In the genomic region with DNA sequence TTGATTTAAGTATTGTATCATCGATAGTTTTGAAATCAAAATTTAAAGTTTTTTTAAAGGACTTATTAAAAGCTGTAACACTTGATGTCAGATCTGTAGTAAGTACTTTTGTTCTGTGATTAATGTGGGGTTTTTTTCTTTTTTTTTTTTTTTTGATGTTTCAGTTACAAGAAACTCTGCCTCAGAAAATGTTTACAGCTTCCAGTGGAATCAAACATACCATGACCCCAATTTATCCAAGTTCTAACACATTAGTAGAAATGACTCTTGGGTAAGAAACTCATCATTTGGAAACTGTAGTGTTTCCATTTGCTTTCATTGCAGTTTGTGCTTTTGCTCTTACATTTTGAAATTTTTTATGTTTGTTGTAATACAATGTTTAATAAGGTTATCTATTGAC, we compare ENCODE assay signal across 18 cellular contexts. TPM values are rescaled to one million over a fixed set of nuclear protein-coding genes. Genes with fewer than 3 reads are reported as not detected.
A peak's percentile ranks its signal among the peaks of the same experiment; 100 is the strongest.
DNase-seq lines count a peak whose midpoint lies in the region; ATAC-seq, FAIRE-seq and TF ChIP-seq lines count a peak whose summit lies in the region.
"Had no signal": no experiment of that assay in that cellular context is flagged by ENCODE, and none has a peak within 500 bp of the region (broad histone marks: within the 10 kb centered on the region; RNA-seq: fewer than 3 reads in every experiment).

No MANE protein-coding gene starts in this region.

- no peak for TF ChIP-seq POLR2A in A549 (IDR thresholded peaks at IDR 0.05; ENCODE audit: low read length)

- POLR2A ChIA-PET in activated CD4-positive, alpha-beta memory T cell treated with anti-CD3 and anti-CD28 coated beads for 36 hours (lab: Charles Lee) = interaction anchor here (0.6 kb wide), 1 partner anchor 111 kb away, joined by 3 read pairs; no protein-coding TSS in a partner anchor
- POLR2A ChIA-PET in activated CD4-positive, alpha-beta memory T cell treated with anti-CD3 and anti-CD28 coated beads, Interleukin-2, amount 10 ng/mL, durations not matched to agents 7 days and 5 days (lab: Charles Lee) = no interaction called here
- POLR2A ChIA-PET in A549 (lab: Yijun Ruan, JAX) = no interaction called here

- no peaks in the 10 kb centered on the region for H3K27me3 Mint-ChIP-seq in activated CD4-positive, alpha-beta memory T cell treated with anti-CD3 and anti-CD28 coated beads for 36 hours
- H3K27me3 Mint-ChIP-seq in activated CD4-positive, alpha-beta memory T cell treated with anti-CD3 and anti-CD28 coated beads, Interleukin-2, amount 10 ng/mL, durations not matched to agents 7 days and 5 days = no peaks in the 10 kb centered on the region
- no peaks in the 10 kb centered on the region for H3K27me3 Mint-ChIP-seq in nephron progenitor cell (ENCODE audit: low read depth, poor library complexity)

- no peaks in the 10 kb centered on the region for H3K4me1 ChIP-seq in A549
- H3K4me1 ChIP-seq in small intestine (ENCODE audit: control insufficient read depth in 2 of 2, insufficient read depth in 1 of 2, low read depth in 1 of 2, low read length in 1 of 2) = no peaks in the 10 kb centered on the region

- peak overlapping the region; percentile 54 for H3K27ac Mint-ChIP-seq in activated CD4-positive, alpha-beta memory T cell treated with anti-CD3 and anti-CD28 coated beads for 36 hours
- H3K27ac Mint-ChIP-seq in activated CD4-positive, alpha-beta memory T cell treated with anti-CD3 and anti-CD28 coated beads, Interleukin-2, amount 10 ng/mL, durations not matched to agents 7 days and 5 days = no peak overlapping the region
- no peak overlapping the region for H3K27ac Mint-ChIP-seq in nephron progenitor cell
- H3K27ac Mint-ChIP-seq: CD14-positive monocyte; CD8-positive, alpha-beta T cell; GM23338 had no signal

- H3K9me3 Mint-ChIP-seq in activated CD4-positive, alpha-beta memory T cell treated with anti-CD3 and anti-CD28 coated beads for 36 hours = no peaks in the 10 kb centered on the region
- H3K9me3 Mint-ChIP-seq in activated CD4-positive, alpha-beta memory T cell treated with anti-CD3 and anti-CD28 coated beads, Interleukin-2, amount 10 ng/mL, durations not matched to agents 7 days and 5 days = no peaks in the 10 kb centered on the region
- no peaks in the 10 kb centered on the region for H3K9me3 Mint-ChIP-seq in nephron progenitor cell
- H3K9me3 Mint-ChIP-seq: CD8-positive, alpha-beta T cell; GM23338 had no signal

- H3K9me3 ChIP-seq in A549 (no peaks in the 10 kb centered on the region), small intestine (ENCODE audit: control insufficient read depth, low read depth) (no peaks in the 10 kb centered on the region)
- H3K9me3 ChIP-seq: BLaER1 had no signal

- ATAC-seq in A549 = no peak
- ATAC-seq: CD8-positive, alpha-beta T cell; GM23338 had no signal

- peaks cover 22% of the 10 kb centered on the region for H3K4me1 Mint-ChIP-seq in activated CD4-positive, alpha-beta memory T cell treated with anti-CD3 and anti-CD28 coated beads for 36 hours (ENCODE audit: low read depth)
- H3K4me1 Mint-ChIP-seq in activated CD4-positive, alpha-beta memory T cell treated with anti-CD3 and anti-CD28 coated beads, Interleukin-2, amount 10 ng/mL, durations not matched to agents 7 days and 5 days = peaks cover 14% of the 10 kb centered on the region
- H3K4me1 Mint-ChIP-seq in nephron progenitor cell = no peaks in the 10 kb centered on the region
- H3K4me1 Mint-ChIP-seq: GM23338 had no signal

- H3K4me3 Mint-ChIP-seq in activated CD4-positive, alpha-beta memory T cell treated with anti-CD3 and anti-CD28 coated beads for 36 hours = no peak overlapping the region
- H3K4me3 Mint-ChIP-seq in activated CD4-positive, alpha-beta memory T cell treated with anti-CD3 and anti-CD28 coated beads, Interleukin-2, amount 10 ng/mL, durations not matched to agents 7 days and 5 days = no peak overlapping the region
- no peak overlapping the region for H3K4me3 Mint-ChIP-seq in nephron progenitor cell
- H3K4me3 Mint-ChIP-seq: CD14-positive monocyte; CD8-positive, alpha-beta T cell; GM23338 had no signal

- FAIRE-seq in A549 (lab: Jason Lieb, UNC) (peak; percentile 36), G401.6 (lab: Jason Lieb, UNC) (peak; percentile 65), small intestine (lab: Jason Lieb, UNC) (peak; percentile 47)
- FAIRE-seq: GM12892, GM18507, H54 had no signal

- 88% methylated on average over 1 of the region's 1 CpG for WGBS in A549 (ENCODE audit: missing lambda C conversion rate)
- WGBS in small intestine, 3 donors = 82 to 94% (median 83%) methylated on average over 1 of the region's 1 CpG

- H3K36me3 Mint-ChIP-seq in activated CD4-positive, alpha-beta memory T cell treated with anti-CD3 and anti-CD28 coated beads for 36 hours = peaks cover 32% of the 10 kb centered on the region
- H3K36me3 Mint-ChIP-seq in activated CD4-positive, alpha-beta memory T cell treated with anti-CD3 and anti-CD28 coated beads, Interleukin-2, amount 10 ng/mL, durations not matched to agents 7 days and 5 days (ENCODE audit: low read depth) = peaks cover 46% of the 10 kb centered on the region
- peaks cover 50% of the 10 kb centered on the region for H3K36me3 Mint-ChIP-seq in nephron progenitor cell (ENCODE audit: low read depth)

- TF ChIP-seq CTCF in A549 (IDR thresholded peaks at IDR 0.05) = no peak
- no peak for TF ChIP-seq CTCF in nephron progenitor cell (IDR thresholded peaks at IDR 0.05)

- TF ChIP-seq RAD21 in A549 (conservative IDR thresholded peaks at IDR 0.05 in 1 of 2, IDR thresholded peaks at IDR 0.05 in 1 of 2) = no peak

- no peak for DNase-seq in activated CD4-positive, alpha-beta memory T cell treated with anti-CD3 and anti-CD28 coated beads for 36 hours
- no peak for DNase-seq in activated CD4-positive, alpha-beta memory T cell treated with anti-CD3 and anti-CD28 coated beads, Interleukin-2, amount 10 ng/mL, durations not matched to agents 7 days and 5 days
- DNase-seq in A549 (ENCODE audit: low read depth in 1 of 2, low spot score in 1 of 2) (no peak), small intestine (no peak), NCI-H1694 (lab: John Stamatoyannopoulos, UW) (no peak), nephron progenitor cell (no peak)
- DNase-seq: CD8-positive, alpha-beta T cell; COR-L47; DMS 273 treated with DMSO at 0.1 percent for 48 hours; GDM1; HCEC 1CT had no signal

- intact Hi-C loops in activated CD4-positive, alpha-beta memory T cell treated with anti-CD3 and anti-CD28 coated beads for 36 hours (cut with micrococcal nuclease) = no loop called here

- H3K27me3 ChIP-seq in small intestine (ENCODE audit: control insufficient read depth in 2 of 2, insufficient read depth in 2 of 2, low read length in 2 of 2) = no peaks in the 10 kb centered on the region
- H3K27me3 ChIP-seq: BLaER1 had no signal

- TF ChIP-seq EP300 in A549 (IDR thresholded peaks at IDR 0.05) = no peak

- H3K4me3 ChIP-seq in A549 (no peak overlapping the region), small intestine (ENCODE audit: low read depth in 1 of 2, low read length in 2 of 2) (no peak overlapping the region)
- H3K4me3 ChIP-seq: BLaER1, GM23338 had no signal

- H3K27ac ChIP-seq in A549 (no peak overlapping the region), small intestine (ENCODE audit: low read depth in 1 of 2, low read length in 1 of 2) (no peak overlapping the region)
- H3K27ac ChIP-seq: BLaER1 had no signal

- H3K4me2 ChIP-seq in A549 = no peak overlapping the region
- H3K4me2 ChIP-seq: BLaER1, GM23338 had no signal

- H3K36me3 ChIP-seq in small intestine (ENCODE audit: control insufficient read depth in 2 of 2, insufficient read depth in 2 of 2, low read length in 2 of 2) = peaks cover 7% of the 10 kb centered on the region in 2 donors

- CTCF ChIA-PET in activated CD4-positive, alpha-beta memory T cell treated with anti-CD3 and anti-CD28 coated beads for 36 hours (lab: Charles Lee) = no interaction called here
- CTCF ChIA-PET in activated CD4-positive, alpha-beta memory T cell treated with anti-CD3 and anti-CD28 coated beads, Interleukin-2, amount 10 ng/mL, durations not matched to agents 7 days and 5 days (lab: Charles Lee) = interaction anchor here (0.6 kb wide), 1 partner anchor 683 kb away, joined by 3 read pairs; no protein-coding TSS in a partner anchor
- CTCF ChIA-PET in A549 (lab: Yijun Ruan, JAX) = no interaction called here

TF ChIP-seq in A549, 52 proteins besides CTCF, POLR2A, EP300 and RAD21 (continues in another document):
- TF ChIP-seq, protein P1, sequence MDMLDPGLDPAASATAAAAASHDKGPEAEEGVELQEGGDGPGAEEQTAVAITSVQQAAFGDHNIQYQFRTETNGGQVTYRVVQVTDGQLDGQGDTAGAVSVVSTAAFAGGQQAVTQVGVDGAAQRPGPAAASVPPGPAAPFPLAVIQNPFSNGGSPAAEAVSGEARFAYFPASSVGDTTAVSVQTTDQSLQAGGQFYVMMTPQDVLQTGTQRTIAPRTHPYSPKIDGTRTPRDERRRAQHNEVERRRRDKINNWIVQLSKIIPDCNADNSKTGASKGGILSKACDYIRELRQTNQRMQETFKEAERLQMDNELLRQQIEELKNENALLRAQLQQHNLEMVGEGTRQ (IDR thresholded peaks at IDR 0.05) = no peak
- TF ChIP-seq JUNB (IDR thresholded peaks at IDR 0.05) = no peak
- TF ChIP-seq ESRRA (IDR thresholded peaks at IDR 0.05; ENCODE audit: borderline replicate concordance, low read length) = no peak
- TF ChIP-seq, protein P2, sequence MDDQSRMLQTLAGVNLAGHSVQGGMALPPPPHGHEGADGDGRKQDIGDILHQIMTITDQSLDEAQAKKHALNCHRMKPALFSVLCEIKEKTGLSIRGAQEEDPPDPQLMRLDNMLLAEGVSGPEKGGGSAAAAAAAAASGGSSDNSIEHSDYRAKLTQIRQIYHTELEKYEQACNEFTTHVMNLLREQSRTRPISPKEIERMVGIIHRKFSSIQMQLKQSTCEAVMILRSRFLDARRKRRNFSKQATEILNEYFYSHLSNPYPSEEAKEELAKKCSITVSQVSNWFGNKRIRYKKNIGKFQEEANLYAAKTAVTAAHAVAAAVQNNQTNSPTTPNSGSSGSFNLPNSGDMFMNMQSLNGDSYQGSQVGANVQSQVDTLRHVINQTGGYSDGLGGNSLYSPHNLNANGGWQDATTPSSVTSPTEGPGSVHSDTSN (IDR thresholded peaks at IDR 0.05) = no peak
- TF ChIP-seq RNF2 (IDR thresholded peaks at IDR 0.05; ENCODE audit: borderline replicate concordance, low read depth) = no peak
- TF ChIP-seq HEYL (CRISPR knock-in tag; IDR thresholded peaks at IDR 0.05) = no peak
- no peak for TF ChIP-seq ZC3H11A (IDR thresholded peaks at IDR 0.05)
- no peak for TF ChIP-seq CHD4 (IDR thresholded peaks at IDR 0.05; ENCODE audit: borderline replicate concordance)

RNA-seq across cellular contexts. Expression of gene TBK1, which starts 45.6 kb away (rescaled TPM):
- 10 to 100 TPM; 21.7 to 23.4 TPM for total RNA-seq in activated CD4-positive, alpha-beta memory T cell treated with anti-CD3 and anti-CD28 coated beads for 36 hours
- total RNA-seq in activated CD4-positive, alpha-beta memory T cell treated with anti-CD3 and anti-CD28 coated beads, Interleukin-2, amount 10 ng/mL, durations not matched to agents 7 days and 5 days = 10 to 100 TPM; 34.1 to 36.0 TPM
- polyA plus RNA-seq in A549 (2011; rRNA removed) (34.6 and 52.5 TPM in 2 replicates), A549 (2017; fragmentation: RNase III; extraction: RNeasy Plus Mini Kit Qiagen cat#74134 plus additional on column Dnase treatment) (28.0 to 29.3 TPM (median 28.7 TPM) in 3 replicates), small intestine (10 to 100 TPM; 12.3 to 23.9 (median 21.9) TPM)
- 8.1 and 8.3 TPM in 2 replicates for polyA plus RNA-seq in A549 (2012; cell fraction: cytosol; rRNA removed)
- 5.3 and 10.0 TPM in 2 replicates for polyA plus RNA-seq in A549 (2012; cell fraction: nucleus; rRNA removed)
- polyA minus RNA-seq in A549 (2011; rRNA and poly(A)+ RNA removed) = 11.8 and 12.2 TPM in 2 replicates
